Comparison of ENCODE assay signal across 26 cellular contexts in genomic region chr17:13957636-13958035, GRCh38.
A peak's percentile ranks its signal among the peaks of the same experiment; 100 is the strongest.
DNase-seq lines count a peak whose midpoint lies in the region; ATAC-seq and TF ChIP-seq lines count a peak whose summit lies in the region.
"Had no signal": no experiment of that assay in that cellular context is flagged by ENCODE, and none has a peak within 500 bp of the region (broad histone marks: within the 10 kb centered on the region; RNA-seq: fewer than 3 reads in every experiment).

No MANE protein-coding gene starts in this region.

- H3K27ac Mint-ChIP-seq in MCF 10A (ENCODE audit: low read depth, unreplicated experiment) (peak overlapping the region; percentile 51), Caco-2 (ENCODE audit: unreplicated experiment) (no peak overlapping the region)
- H3K27ac Mint-ChIP-seq: CD14-positive monocyte, WTC11 had no signal

- H3K4me3 ChIP-seq in breast epithelium (no peak overlapping the region), fibroblast of the aortic adventitia (ENCODE audit: low read depth, low read length) (no peak overlapping the region), Caco-2 (ENCODE audit: low read depth, low read length) (no peak overlapping the region), thyroid gland (replicated peaks in 1 of 3) (no peak overlapping the region)
- H3K4me3 ChIP-seq: SK-N-MC, stomach had no signal

- CTCF ChIA-PET in MCF 10A (lab: Yijun Ruan, JAX) = interaction anchor here (0.6 kb wide), 1 partner anchor 346 kb away, joined by 3 read pairs; no protein-coding TSS in a partner anchor
- CTCF ChIA-PET in Caco-2 (lab: Charles Lee) = no interaction called here

- H3K9me3 ChIP-seq in breast epithelium (no peaks in the 10 kb centered on the region), Caco-2 (no peaks in the 10 kb centered on the region), thyroid gland (no peaks in the 10 kb centered on the region)
- H3K9me3 ChIP-seq: stomach had no signal

- H3K4me1 Mint-ChIP-seq in MCF 10A (ENCODE audit: insufficient read depth, unreplicated experiment) (peaks cover 6% of the 10 kb centered on the region), Caco-2 (ENCODE audit: low read depth, unreplicated experiment) (peaks cover 1% of the 10 kb centered on the region)
- H3K4me1 Mint-ChIP-seq: WTC11 had no signal

- WGBS in thyroid gland, 2 donors = 25 to 32% methylated on average over 3 of the region's 3 CpGs

- POLR2A ChIA-PET in MCF 10A (lab: Yijun Ruan, JAX) (interaction anchor here (0.6 to 0.9 kb wide), 3 partner anchors 15 to 305 kb away, joined by 3 read pairs; no protein-coding TSS in a partner anchor), Caco-2 (lab: Charles Lee) (no interaction called here)

- TF ChIP-seq POLR2A in breast epithelium (IDR thresholded peaks at IDR 0.05) = no peak
- TF ChIP-seq POLR2A in thyroid gland (IDR thresholded peaks at IDR 0.05) = no peak

- BruUV-seq in MCF 10A (replicated peaks; lab: Mats Ljungman, UMichigan) = no TSS peak
- BruUV-seq in Caco-2 (replicated peaks; lab: Mats Ljungman, UMichigan) = no TSS peak

- H3K27me3 Mint-ChIP-seq in MCF 10A (ENCODE audit: insufficient read depth, unreplicated experiment) (no peaks in the 10 kb centered on the region), Caco-2 (ENCODE audit: insufficient read depth, unreplicated experiment) (no peaks in the 10 kb centered on the region)

- H3K9me3 Mint-ChIP-seq in MCF 10A (ENCODE audit: unreplicated experiment) = no peaks in the 10 kb centered on the region
- no peaks in the 10 kb centered on the region for H3K9me3 Mint-ChIP-seq in Caco-2 (ENCODE audit: unreplicated experiment)

- TF ChIP-seq CTCF in MCF 10A (IDR thresholded peaks at IDR 0.05; ENCODE audit: unreplicated experiment) (no peak), breast epithelium (IDR thresholded peaks at IDR 0.05) (no peak), VCaP (conservative IDR thresholded peaks at IDR 0.05) (no peak), fibroblast of the aortic adventitia (IDR thresholded peaks at IDR 0.05; ENCODE audit: insufficient read depth, low read length) (no peak), Caco-2 (IDR thresholded peaks at IDR 0.05; ENCODE audit: insufficient read depth in 1 of 2, low read depth in 1 of 2, low read length in 1 of 2, severe bottlenecking in 1 of 2, unreplicated experiment in 1 of 2) (no peak), thyroid gland (IDR thresholded peaks at IDR 0.05) (no peak)

- H3K36me3 Mint-ChIP-seq in MCF 10A (ENCODE audit: insufficient read depth, unreplicated experiment) = no peaks in the 10 kb centered on the region
- no peaks in the 10 kb centered on the region for H3K36me3 Mint-ChIP-seq in Caco-2 (ENCODE audit: insufficient read depth, unreplicated experiment)
- H3K36me3 Mint-ChIP-seq: CD14-positive monocyte, WTC11 had no signal

- ATAC-seq in GM19397 (IDR thresholded peaks at IDR 0.05; ENCODE audit: unreplicated experiment) = no peak
- ATAC-seq: HCT116, WTC11 had no signal

- intact Hi-C loops in MCF 10A (cut with micrococcal nuclease) = no loop called here
- intact Hi-C loops in breast epithelium (cut with DNase I; ENCODE audit: low total_unique reads) = no loop called here
- intact Hi-C loops in Caco-2 (cut with micrococcal nuclease; ENCODE audit: unreplicated experiment) = no loop called here
- intact Hi-C loops in thyroid gland (cut with DNase I) = no loop called here

- H3K36me3 ChIP-seq in breast epithelium (no peaks in the 10 kb centered on the region), Caco-2 (ENCODE audit: control insufficient read depth, insufficient read depth, low read length) (no peaks in the 10 kb centered on the region), thyroid gland (no peaks in the 10 kb centered on the region)
- H3K36me3 ChIP-seq: stomach had no signal

- H3K4me3 Mint-ChIP-seq in MCF 10A (ENCODE audit: unreplicated experiment) (no peak overlapping the region), Caco-2 (ENCODE audit: unreplicated experiment) (no peak overlapping the region)
- H3K4me3 Mint-ChIP-seq: CD14-positive monocyte, WTC11 had no signal

- no peaks in the 10 kb centered on the region for H3K27me3 ChIP-seq in breast epithelium
- H3K27me3 ChIP-seq in Caco-2 (replicated peaks; ENCODE audit: control insufficient read depth, insufficient read depth, low read length) = no peaks in the 10 kb centered on the region
- H3K27me3 ChIP-seq in thyroid gland = no peaks in the 10 kb centered on the region
- H3K27me3 ChIP-seq: stomach had no signal

- H3K4me1 ChIP-seq in breast epithelium (no peaks in the 10 kb centered on the region), Caco-2 (no peaks in the 10 kb centered on the region), thyroid gland (no peaks in the 10 kb centered on the region)
- H3K4me1 ChIP-seq: stomach had no signal

- DNase-seq in MCF 10A (ENCODE audit: unreplicated experiment) (peak; percentile 48), breast epithelium (ENCODE audit: low spot score in 2 of 2) (no peak), fibroblast of the aortic adventitia (ENCODE audit: low read depth) (peak; percentile 63), stromal cell of bone marrow (ENCODE audit: low read depth) (peak; percentile 23), Caco-2 (no peak), thyroid gland (no peak)
- DNase-seq: 8988T; activated CD4-positive, alpha-beta T cell treated with anti-CD3 and anti-CD28 coated beads, Interleukin-2, amount 50 U/mL, for 4 hours; activated gamma-delta T cell treated with Interleukin-2 at 50 U/mL for 16 hours; amniotic stem cell; central memory CD4-positive, alpha-beta T cell; KG1; mammary epithelial cell; MV-4-11; NCI-H2171 treated with DMSO at 0.1 percent for 48 hours; NCI-H526; RPMI8226; stimulated activated CD4-positive, alpha-beta T cell treated with anti-CD3 and anti-CD28 coated beads, Interleukin-12 subunit alpha, Interleukin-12 subunit beta, amount 100 ng/mL, for 4 hours; stomach; trophoblast cell had no signal

- H3K27ac ChIP-seq in breast epithelium (no peak overlapping the region), VCaP (peak overlapping the region; percentile 45; the same call in 1 of the 2 replicates), thyroid gland (no peak overlapping the region)
- H3K27ac ChIP-seq: SK-N-MC, stomach had no signal

Comparison
In these comparisons a context has a peak if more than half of its experiments do, and no peak if none do; other contexts are left out.
1. DNase-seq: peak in MCF 10A (single experiment), fibroblast of the aortic adventitia (single experiment) and stromal cell of bone marrow (single experiment); none in breast epithelium (0 of 2), Caco-2 (0 of 2) and thyroid gland (0 of 2).